1 cellular context compared by ENCODE assay signal in genomic region chr2:160689441-160689840, GRCh38.
TF ChIP-seq lines count a peak whose summit lies in the region.

No MANE protein-coding gene starts in this region.

TF ChIP-seq in K562, 482 proteins besides CTCF, POLR2A, EP300 and RAD21 (continued from another document):
- TF ChIP-seq HCFC1 (IDR thresholded peaks at IDR 0.05; ENCODE audit: low read depth, low read length) (no peak), ZNF324 (CRISPR knock-in tag; IDR thresholded peaks at IDR 0.05) (no peak), L3MBTL2 (IDR thresholded peaks at IDR 0.05) (no peak), PHTF2 (CRISPR knock-in tag; IDR thresholded peaks at IDR 0.05) (no peak), ZNF316 (IDR thresholded peaks at IDR 0.05) (peak; percentile 72)
- TF ChIP-seq, protein P1, sequence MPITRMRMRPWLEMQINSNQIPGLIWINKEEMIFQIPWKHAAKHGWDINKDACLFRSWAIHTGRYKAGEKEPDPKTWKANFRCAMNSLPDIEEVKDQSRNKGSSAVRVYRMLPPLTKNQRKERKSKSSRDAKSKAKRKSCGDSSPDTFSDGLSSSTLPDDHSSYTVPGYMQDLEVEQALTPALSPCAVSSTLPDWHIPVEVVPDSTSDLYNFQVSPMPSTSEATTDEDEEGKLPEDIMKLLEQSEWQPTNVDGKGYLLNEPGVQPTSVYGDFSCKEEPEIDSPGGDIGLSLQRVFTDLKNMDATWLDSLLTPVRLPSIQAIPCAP (CRISPR knock-in tag; IDR thresholded peaks at IDR 0.05; ENCODE audit: borderline replicate concordance), result no peak
